Comparison of ENCODE assay signal across 9 cellular contexts in the genomic region with DNA sequence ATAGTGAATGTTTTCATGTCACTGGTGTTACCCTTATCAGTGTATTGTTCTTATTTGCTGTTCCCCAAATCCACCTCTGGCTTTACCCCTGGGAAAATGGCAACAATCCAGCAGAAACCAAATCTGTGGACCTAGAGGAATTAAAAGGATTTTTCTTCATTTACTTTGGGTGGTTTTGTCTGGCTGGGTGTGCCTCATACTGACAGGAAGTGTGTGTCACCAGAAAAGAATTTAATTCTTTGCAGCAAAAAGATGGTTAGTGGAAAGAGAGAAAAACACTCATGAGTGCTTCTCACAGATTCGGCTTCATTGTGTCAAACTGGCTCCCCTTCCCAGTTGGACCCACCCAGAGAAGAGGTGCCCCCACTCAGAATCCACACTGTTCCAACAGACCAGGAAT. TPM values are rescaled to one million over a fixed set of nuclear protein-coding genes. Genes with fewer than 3 reads are reported as not detected.
DNase-seq lines count a peak whose midpoint lies in the region; ATAC-seq, FAIRE-seq and TF ChIP-seq lines count a peak whose summit lies in the region.
"Had no signal": no experiment of that assay in that cellular context is flagged by ENCODE, and none has a peak within 500 bp of the region (broad histone marks: within the 10 kb centered on the region; RNA-seq: fewer than 3 reads in every experiment).

No MANE protein-coding gene starts in this region.

- peak; percentile 43 for FAIRE-seq in A549 (lab: Jason Lieb, UNC)

- TF ChIP-seq CTCF in A549 (IDR thresholded peaks at IDR 0.05) (no peak), mesothelial cell of epicardium (IDR thresholded peaks at IDR 0.05; ENCODE audit: unreplicated experiment) (no peak)
- no peak for TF ChIP-seq CTCF in CD4-positive, alpha-beta T cell (IDR thresholded peaks at IDR 0.05)

- H3K4me3 ChIP-seq in A549, result no peak overlapping the region

- peak overlapping the region; percentile 89 for H3K27ac Mint-ChIP-seq in mesothelial cell of epicardium
- H3K27ac Mint-ChIP-seq in CD4-positive, alpha-beta T cell, result no peak overlapping the region

- CTCF ChIA-PET in A549 (lab: Yijun Ruan, JAX), result interaction anchor here (0.7 to 13.4 kb wide), 3 partner anchors 48 to 556 kb away, joined by 3 to 208 read pairs (median 9); no protein-coding TSS in a partner anchor
- CTCF ChIA-PET in CD4-positive, alpha-beta T cell (lab: Charles Lee), result no interaction called here

- 5% methylated on average over 1 of the region's 1 CpG for WGBS in A549 (ENCODE audit: missing lambda C conversion rate)

- ATAC-seq in A549 (peak; percentile 40 to 75; a peak in 4 of 6 replicates), HG02973 (IDR thresholded peaks at IDR 0.05; ENCODE audit: unreplicated experiment) (no peak), HG02938 (IDR thresholded peaks at IDR 0.05; ENCODE audit: unreplicated experiment) (no peak)
- no peak for ATAC-seq in CD4-positive, alpha-beta T cell (ENCODE audit: poor library complexity)

- in situ Hi-C loops in KBM-7 (cut with MboI; ENCODE audit: low pct_unique_long_range_greater_than_20kb, low sequenced_read_pairs), result no loop called here

- H3K36me3 Mint-ChIP-seq in mesothelial cell of epicardium, result peaks cover 18% of the 10 kb centered on the region
- no peaks in the 10 kb centered on the region for H3K36me3 Mint-ChIP-seq in CD4-positive, alpha-beta T cell (ENCODE audit: low read depth)

- peak overlapping the region; percentile 64 to 75 for H3K27ac ChIP-seq in A549
- H3K27ac ChIP-seq in CD4-positive, alpha-beta T cell (ENCODE audit: low read depth, low read length), result no peak overlapping the region

- peak overlapping the region; percentile 73 for H3K4me2 ChIP-seq in A549

- H3K27me3 ChIP-seq in CD4-positive, alpha-beta T cell (ENCODE audit: control insufficient read depth, insufficient read depth, low read length), result no peaks in the 10 kb centered on the region

- peaks cover 15% of the 10 kb centered on the region for H3K9me3 Mint-ChIP-seq in mesothelial cell of epicardium
- H3K9me3 Mint-ChIP-seq in CD4-positive, alpha-beta T cell, result no peaks in the 10 kb centered on the region

- peaks cover 22% of the 10 kb centered on the region for H3K4me1 ChIP-seq in A549

- intact Hi-C loops in CD4-positive, alpha-beta T cell (cut with DNase I, micrococcal nuclease), result loop anchor here in 1 of 2 experiments (10.0 kb wide), 1 partner anchor 462 kb away; no protein-coding TSS in a partner anchor

- no peak for TF ChIP-seq POLR2A in A549 (IDR thresholded peaks at IDR 0.05; ENCODE audit: low read length)

- no peak for TF ChIP-seq RAD21 in A549 (conservative IDR thresholded peaks at IDR 0.05 in 1 of 2, IDR thresholded peaks at IDR 0.05 in 1 of 2)

- POLR2A ChIA-PET in A549 (lab: Yijun Ruan, JAX), result no interaction called here
- POLR2A ChIA-PET in CD4-positive, alpha-beta T cell (lab: Charles Lee), result no interaction called here

- peak; percentile 60 to 65 for DNase-seq in A549 (ENCODE audit: low read depth in 1 of 2, low spot score in 1 of 2)
- peak; percentile 94 for DNase-seq in LHCN-M2 (ENCODE audit: low read depth)
- peak; percentile 44 for DNase-seq in epidermal melanocyte (ENCODE audit: insufficient read length, low spot score)
- DNase-seq in mesothelial cell of epicardium (ENCODE audit: low spot score in 2 of 2, unreplicated experiment in 2 of 2), result no peak
- no peak for DNase-seq in KBM-7
- DNase-seq in CD4-positive, alpha-beta T cell, result no peak
- DNase-seq: cerebellar nuclear complex had no signal

- no peaks in the 10 kb centered on the region for H3K27me3 Mint-ChIP-seq in mesothelial cell of epicardium (ENCODE audit: low read depth)
- peaks cover 4% of the 10 kb centered on the region for H3K27me3 Mint-ChIP-seq in CD4-positive, alpha-beta T cell

- H3K4me3 Mint-ChIP-seq in mesothelial cell of epicardium, result no peak overlapping the region
- no peak overlapping the region for H3K4me3 Mint-ChIP-seq in CD4-positive, alpha-beta T cell

- peaks cover 11% of the 10 kb centered on the region; the same call in 1 of the 3 replicates for H3K9me3 ChIP-seq in A549
- H3K9me3 ChIP-seq in CD4-positive, alpha-beta T cell (ENCODE audit: control insufficient read depth, low read length), result no peaks in the 10 kb centered on the region

- no peak for TF ChIP-seq EP300 in A549 (IDR thresholded peaks at IDR 0.05)

- H3K4me1 Mint-ChIP-seq in mesothelial cell of epicardium, result peaks cover 34% of the 10 kb centered on the region
- peaks cover 9% of the 10 kb centered on the region for H3K4me1 Mint-ChIP-seq in CD4-positive, alpha-beta T cell (ENCODE audit: low read depth)

TF ChIP-seq in A549, 52 proteins besides CTCF, POLR2A, EP300 and RAD21:
- TF ChIP-seq FOSL2 (IDR thresholded peaks at IDR 0.05) (no peak), FOSL2 (CRISPR knock-in tag; IDR thresholded peaks at IDR 0.05) (peak; percentile 35; the same call in 1 of the 2 replicates), RCOR1 (IDR thresholded peaks at IDR 0.05; ENCODE audit: low read depth, low read length) (no peak), JUNB (IDR thresholded peaks at IDR 0.05) (peak; percentile 42; the same call in 1 of the 2 replicates), FOSB (CRISPR knock-in tag; IDR thresholded peaks at IDR 0.05) (no peak)

RNA-seq across cellular contexts. Expression of a gene that starts 38.9 kb away (rescaled TPM):
- 0.90 and 1.3 TPM in 2 replicates for polyA plus RNA-seq in A549 (2011; rRNA removed)
- polyA plus RNA-seq in A549 (2012; cell fraction: cytosol; rRNA removed), result 0.41 and 0.60 TPM in 2 replicates
- polyA plus RNA-seq in A549 (2012; cell fraction: nucleus; rRNA removed), result 0.48 and 0.67 TPM in 2 replicates
- 0.61 to 0.67 TPM (median 0.66 TPM) in 3 replicates for polyA plus RNA-seq in A549 (2017; fragmentation: RNase III; extraction: RNeasy Plus Mini Kit Qiagen cat#74134 plus additional on column Dnase treatment)
- polyA minus RNA-seq in A549 (2011; rRNA and poly(A)+ RNA removed), result 1.0 and 1.7 TPM in 2 replicates
- 3.2 and 5.0 TPM in 2 replicates for total RNA-seq in LHCN-M2 (2014; rRNA removed)
- 1.7 TPM for polyA plus RNA-seq in LHCN-M2 (2012)
- 20.1 to 22.5 TPM (median 20.7 TPM) in 3 replicates for total RNA-seq in mesothelial cell of epicardium
- total RNA-seq in CD4-positive, alpha-beta T cell, result not detected

Comparison
In these comparisons a context has a peak if more than half of its experiments do, and no peak if none do; other contexts are left out.
1. ATAC-seq: peak in A549 (2 of 2); none in HG02973 (single experiment), HG02938 (single experiment) and CD4-positive, alpha-beta T cell (single experiment).
2. DNase-seq: peak in A549 (2 of 2), LHCN-M2 (single experiment) and epidermal melanocyte (single experiment); none in mesothelial cell of epicardium (0 of 2), KBM-7 (single experiment) and CD4-positive, alpha-beta T cell (0 of 10).